10 cellular contexts compared by ENCODE assay signal in the genomic region with DNA sequence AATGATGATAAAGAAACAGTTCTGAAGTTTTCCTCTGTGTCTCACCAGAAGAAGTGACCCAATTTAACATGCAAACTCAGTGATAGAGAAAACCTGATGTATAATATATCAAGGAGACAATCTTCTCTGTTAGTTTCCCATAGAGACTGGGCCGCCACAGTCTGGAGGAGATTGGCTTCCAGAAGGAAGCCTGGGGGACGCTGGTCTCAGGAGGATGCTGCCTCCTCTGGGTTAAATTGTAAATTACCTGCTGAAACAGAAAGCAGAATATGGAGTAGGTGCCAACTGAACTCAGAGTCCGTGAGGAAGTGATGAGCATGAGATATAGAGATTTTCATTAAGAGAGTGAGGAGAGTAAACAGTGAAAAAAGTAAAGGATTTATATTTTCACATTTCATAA. TPM values are rescaled to one million over a fixed set of nuclear protein-coding genes. Genes with fewer than 3 reads are reported as not detected.
DNase-seq lines count a peak whose midpoint lies in the region; ATAC-seq and TF ChIP-seq lines count a peak whose summit lies in the region.
"Had no signal": no experiment of that assay in that cellular context is flagged by ENCODE, and none has a peak within 500 bp of the region (broad histone marks: within the 10 kb centered on the region; RNA-seq: fewer than 3 reads in every experiment).

No MANE protein-coding gene starts in this region.

- H3K27me3 ChIP-seq in ovary = no peaks in the 10 kb centered on the region

- TF ChIP-seq CTCF in mucosa of descending colon (IDR thresholded peaks at IDR 0.05) (no peak), ovary (IDR thresholded peaks at IDR 0.05) (no peak)

- no peak overlapping the region for H3K27ac ChIP-seq in ovary
- H3K27ac ChIP-seq: SK-N-MC had no signal

- intact Hi-C loops in mucosa of descending colon (cut with DNase I, micrococcal nuclease) = no loop called here
- intact Hi-C loops in ovary (cut with DNase I) = no loop called here

- no peaks in the 10 kb centered on the region for H3K36me3 ChIP-seq in mucosa of descending colon (ENCODE audit: low read depth)
- H3K36me3 ChIP-seq in ovary = no peaks in the 10 kb centered on the region

- 38 to 41% (median 38%) methylated on average over 3 of the region's 3 CpGs for WGBS in ovary, 3 donors

- no peak for TF ChIP-seq EP300 in ovary (IDR thresholded peaks at IDR 0.05)

- no peak for TF ChIP-seq POLR2A in ovary (IDR thresholded peaks at IDR 0.05)

- peak; percentile 34 for DNase-seq in NCI-H1436 (lab: John Stamatoyannopoulos, UW)
- no peak for DNase-seq in NCI-H1436 treated with DMSO at 0.1 percent for 48 hours (lab: John Stamatoyannopoulos, UW)
- DNase-seq in mucosa of descending colon = peak in 1 of 3 donors; percentile 46
- DNase-seq in SHP77 treated with DMSO at 0.1 percent for 48 hours (lab: John Stamatoyannopoulos, UW) = no peak
- no peak for DNase-seq in HuH-7.5 (ENCODE audit: low spot score)
- DNase-seq in ovary = no peak

- no peak overlapping the region for H3K4me3 ChIP-seq in mucosa of descending colon
- H3K4me3 ChIP-seq in ovary = no peak overlapping the region
- H3K4me3 ChIP-seq: SK-N-MC had no signal

- ATAC-seq in GM21526 (IDR thresholded peaks at IDR 0.05; ENCODE audit: low FRiP score, unreplicated experiment) = peak; percentile 90
- peak; percentile 60 for ATAC-seq in HG03575 (IDR thresholded peaks at IDR 0.05; ENCODE audit: extremely low read depth, insufficient number of reproducible peaks, low FRiP score, unreplicated experiment)
- ATAC-seq in mucosa of descending colon = peak; percentile 85

- no peaks in the 10 kb centered on the region for H3K9me3 ChIP-seq in mucosa of descending colon
- H3K9me3 ChIP-seq in ovary = no peaks in the 10 kb centered on the region

- no peaks in the 10 kb centered on the region for H3K4me1 ChIP-seq in mucosa of descending colon (ENCODE audit: low read depth)
- H3K4me1 ChIP-seq in ovary (ENCODE audit: insufficient read depth) = no peaks in the 10 kb centered on the region

RNA-seq across cellular contexts. Expression of a gene that starts 15.8 kb away (rescaled TPM):
- total RNA-seq in mucosa of descending colon (not detected), ovary (not detected)
- polyA plus RNA-seq in ovary = not detected
- polyA plus RNA-seq: AG04450 had no signal

RNA-seq across cellular contexts. Expression of a gene that starts 31.5 kb away (rescaled TPM):
- total RNA-seq in mucosa of descending colon = not detected
- total RNA-seq in ovary = not detected
- under 1 TPM in 1 of 2 donors, not detected in 1; 0.11 TPM for polyA plus RNA-seq in ovary
- polyA plus RNA-seq: AG04450 had no signal

RNA-seq across cellular contexts. Expression of a gene that starts 41.7 kb away (rescaled TPM):
- not detected for total RNA-seq in mucosa of descending colon
- total RNA-seq in ovary = under 1 TPM in 1 of 7 donors, not detected in 6; 0.07 TPM
- polyA plus RNA-seq in ovary = not detected
- polyA plus RNA-seq: AG04450 had no signal

RNA-seq across cellular contexts. Expression of a gene that starts 51.9 kb away (rescaled TPM):
- total RNA-seq in mucosa of descending colon (not detected), ovary (under 1 TPM in 1 of 7 donors, not detected in 6; 0.11 TPM)
- not detected for polyA plus RNA-seq in ovary
- polyA plus RNA-seq: AG04450 had no signal
